In the genomic region with DNA sequence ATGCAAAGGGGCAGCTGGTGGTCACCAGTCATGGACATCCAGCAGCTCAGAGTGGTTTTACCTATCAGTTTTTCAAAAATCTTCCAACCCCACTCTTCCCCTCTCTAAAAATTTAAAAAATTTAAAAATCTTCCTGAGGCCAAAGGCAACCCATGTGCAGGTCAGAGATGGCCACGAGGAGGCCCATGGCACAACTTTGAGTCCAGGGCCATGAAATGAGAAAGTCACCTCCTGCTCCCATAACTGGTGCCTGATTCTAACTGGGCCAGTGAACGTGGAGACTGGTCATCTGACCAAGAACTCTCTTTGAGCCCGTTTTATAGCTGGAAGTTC, we compare ENCODE assay signal across 16 cellular contexts.
A peak's percentile ranks its signal among the peaks of the same experiment; 100 is the strongest.
DNase-seq lines count a peak whose midpoint lies in the region; ATAC-seq and TF ChIP-seq lines count a peak whose summit lies in the region.
"Had no signal": no experiment of that assay in that cellular context is flagged by ENCODE, and none has a peak within 500 bp of the region (broad histone marks: within the 10 kb centered on the region; RNA-seq: fewer than 3 reads in every experiment).

No MANE protein-coding gene starts in this region.

- no peak overlapping the region for H3K27ac ChIP-seq in CD8-positive, alpha-beta memory T cell (ENCODE audit: low read depth, low read length)
- H3K27ac ChIP-seq in MM.1S (ENCODE audit: low read length) (peak overlapping the region; percentile 88), coronary artery (no peak overlapping the region)
- H3K27ac ChIP-seq: dorsolateral prefrontal cortex had no signal

- peak overlapping the region; percentile 39 for H3K9ac ChIP-seq in MM.1S (ENCODE audit: low read length)

- H3K27me3 ChIP-seq in CD8-positive, alpha-beta memory T cell (ENCODE audit: insufficient read depth, low read length, poor library complexity, severe bottlenecking) = no peaks in the 10 kb centered on the region
- no peaks in the 10 kb centered on the region for H3K27me3 ChIP-seq in MM.1S (replicated peaks; ENCODE audit: insufficient read depth, low read length)
- H3K27me3 ChIP-seq: dorsolateral prefrontal cortex had no signal

- H3K4me3 Mint-ChIP-seq in CD8-positive, alpha-beta memory T cell = peak overlapping the region in 3 of 7 donors; percentile 65 to 75 (median 68)
- H3K4me3 Mint-ChIP-seq in dendritic cell treated with granulocyte-macrophage colony-stimulating factor and Interleukin-4, amounts not matched to agents 40 ng/mL and 50 ng/mL, for 4 days = no peak overlapping the region

- peaks cover 24% of the 10 kb centered on the region for H3F3A ChIP-seq in MM.1S (ENCODE audit: insufficient read depth, low read length)

- peaks cover 39% of the 10 kb centered on the region for H3K79me2 ChIP-seq in MM.1S (ENCODE audit: low read length)

- H3K27me3 Mint-ChIP-seq in CD8-positive, alpha-beta memory T cell = no peaks in the 10 kb centered on the region
- no peaks in the 10 kb centered on the region for H3K27me3 Mint-ChIP-seq in dendritic cell treated with granulocyte-macrophage colony-stimulating factor and Interleukin-4, amounts not matched to agents 40 ng/mL and 50 ng/mL, for 4 days

- H3K4me1 ChIP-seq in CD8-positive, alpha-beta memory T cell (ENCODE audit: insufficient read depth, low read length) = peaks cover 66% of the 10 kb centered on the region
- peaks cover 62% of the 10 kb centered on the region for H3K4me1 ChIP-seq in MM.1S (ENCODE audit: low read length)

- no peaks in the 10 kb centered on the region for H4K20me1 ChIP-seq in MM.1S (ENCODE audit: insufficient read depth, low read length)

- no peaks in the 10 kb centered on the region for H3K9me3 Mint-ChIP-seq in CD8-positive, alpha-beta memory T cell
- no peaks in the 10 kb centered on the region for H3K9me3 Mint-ChIP-seq in dendritic cell treated with granulocyte-macrophage colony-stimulating factor and Interleukin-4, amounts not matched to agents 40 ng/mL and 50 ng/mL, for 4 days

- POLR2A ChIA-PET in CD8-positive, alpha-beta memory T cell (lab: Charles Lee) = no interaction called here

- peak overlapping the region; percentile 6 for H2AFZ ChIP-seq in MM.1S (ENCODE audit: low read length)

- CTCF ChIA-PET in CD8-positive, alpha-beta memory T cell (lab: Charles Lee) = no interaction called here

- no peaks in the 10 kb centered on the region for H3K36me3 ChIP-seq in CD8-positive, alpha-beta memory T cell (ENCODE audit: insufficient read depth, low read length)
- no peaks in the 10 kb centered on the region for H3K36me3 ChIP-seq in MM.1S (replicated peaks; ENCODE audit: insufficient read depth, low read length)
- H3K36me3 ChIP-seq: thoracic aorta had no signal

- DNase-seq in CD8-positive, alpha-beta memory T cell = no peak
- DNase-seq in MM.1S (no peak), sciatic nerve (ENCODE audit: low spot score) (no peak), GM10266 (ENCODE audit: extremely low spot score) (no peak), posterior vena cava (ENCODE audit: low spot score) (no peak), coronary artery (ENCODE audit: low spot score) (no peak)
- DNase-seq: COR-L47, dorsolateral prefrontal cortex, foreskin melanocyte, midbrain, NCI-H1417, NCI-H524, T-helper 9 cell had no signal

- peaks cover 0 to 8% (median 3%) of the 10 kb centered on the region in 3 donors for H3K36me3 Mint-ChIP-seq in CD8-positive, alpha-beta memory T cell
- no peaks in the 10 kb centered on the region for H3K36me3 Mint-ChIP-seq in dendritic cell treated with granulocyte-macrophage colony-stimulating factor and Interleukin-4, amounts not matched to agents 40 ng/mL and 50 ng/mL, for 4 days (ENCODE audit: low read depth)

- TF ChIP-seq CTCF in MM.1S (IDR thresholded peaks at IDR 0.05; ENCODE audit: low read length) (peak; percentile 27), GM10266 (IDR thresholded peaks at IDR 0.05; ENCODE audit: control insufficient read depth, insufficient read depth, low read depth, missing control alignments) (no peak), coronary artery (IDR thresholded peaks at IDR 0.05) (no peak)

- ATAC-seq in sciatic nerve = peak; percentile 4
- ATAC-seq: K562 had no signal

- H3K9me3 ChIP-seq in CD8-positive, alpha-beta memory T cell (ENCODE audit: low read length) = no peaks in the 10 kb centered on the region
- H3K9me3 ChIP-seq in MM.1S (replicated peaks; ENCODE audit: insufficient read depth, low read length) = no peaks in the 10 kb centered on the region
- H3K9me3 ChIP-seq: thoracic aorta had no signal

- intact Hi-C loops in dendritic cell treated with granulocyte-macrophage colony-stimulating factor and Interleukin-4, amounts not matched to agents 40 ng/mL and 50 ng/mL, for 4 days (cut with micrococcal nuclease) = no loop called here
- intact Hi-C loops in sciatic nerve (cut with DNase I) (no loop called here), posterior vena cava (cut with DNase I) (loop anchor here in 1 of 2 donors (10.0 kb wide), 1 partner anchor 118 kb away; no protein-coding TSS in a partner anchor)

- peaks cover 65 to 82% (median 78%) of the 10 kb centered on the region in 3 donors for H3K4me1 Mint-ChIP-seq in CD8-positive, alpha-beta memory T cell
- H3K4me1 Mint-ChIP-seq in dendritic cell treated with granulocyte-macrophage colony-stimulating factor and Interleukin-4, amounts not matched to agents 40 ng/mL and 50 ng/mL, for 4 days (ENCODE audit: low read depth) = peaks cover 97% of the 10 kb centered on the region

- no peak overlapping the region for H3K4me3 ChIP-seq in CD8-positive, alpha-beta memory T cell (ENCODE audit: low read length)
- H3K4me3 ChIP-seq in MM.1S (ENCODE audit: low read length) (peak overlapping the region; percentile 6; the same call in 1 of the 2 replicates), coronary artery (no peak overlapping the region)
- H3K4me3 ChIP-seq: dorsolateral prefrontal cortex, K562, thoracic aorta had no signal

- peak overlapping the region in 5 of 8 donors; percentile 29 to 92 (median 91) for H3K27ac Mint-ChIP-seq in CD8-positive, alpha-beta memory T cell
- peak overlapping the region; percentile 73 for H3K27ac Mint-ChIP-seq in dendritic cell treated with granulocyte-macrophage colony-stimulating factor and Interleukin-4, amounts not matched to agents 40 ng/mL and 50 ng/mL, for 4 days

- H3K4me2 ChIP-seq in MM.1S (ENCODE audit: low read depth, low read length) = peak overlapping the region; percentile 55

- no peaks in the 10 kb centered on the region for H3K9me2 ChIP-seq in MM.1S (replicated peaks; ENCODE audit: insufficient read depth, low read length)
